ENCODE assay signal across 1 cellular context in the genomic region with DNA sequence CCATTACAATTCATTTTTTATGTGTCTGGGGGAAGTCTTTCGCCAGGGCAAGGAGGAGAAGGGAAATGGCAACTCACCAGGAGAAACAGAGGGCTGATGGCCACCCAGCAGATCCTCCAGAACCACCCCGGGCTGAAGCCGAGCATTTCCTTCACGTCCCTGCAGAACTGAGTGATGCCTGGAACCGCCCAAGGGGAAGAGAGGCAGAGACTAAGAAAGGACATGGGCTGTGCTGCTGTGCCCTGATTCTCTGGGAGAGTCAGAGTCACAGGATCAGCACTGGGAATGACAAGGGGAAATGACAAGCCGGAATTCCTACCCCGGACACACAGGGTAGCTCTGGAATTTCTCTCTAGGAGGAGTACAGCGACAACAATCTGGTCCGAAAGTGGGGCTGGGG.
TF ChIP-seq lines count a peak whose summit lies in the region.

No MANE protein-coding gene starts in this region.

TF ChIP-seq in HepG2, 621 proteins besides CTCF, POLR2A, EP300 and RAD21 (continued from another document):
- TF ChIP-seq, protein P1, sequence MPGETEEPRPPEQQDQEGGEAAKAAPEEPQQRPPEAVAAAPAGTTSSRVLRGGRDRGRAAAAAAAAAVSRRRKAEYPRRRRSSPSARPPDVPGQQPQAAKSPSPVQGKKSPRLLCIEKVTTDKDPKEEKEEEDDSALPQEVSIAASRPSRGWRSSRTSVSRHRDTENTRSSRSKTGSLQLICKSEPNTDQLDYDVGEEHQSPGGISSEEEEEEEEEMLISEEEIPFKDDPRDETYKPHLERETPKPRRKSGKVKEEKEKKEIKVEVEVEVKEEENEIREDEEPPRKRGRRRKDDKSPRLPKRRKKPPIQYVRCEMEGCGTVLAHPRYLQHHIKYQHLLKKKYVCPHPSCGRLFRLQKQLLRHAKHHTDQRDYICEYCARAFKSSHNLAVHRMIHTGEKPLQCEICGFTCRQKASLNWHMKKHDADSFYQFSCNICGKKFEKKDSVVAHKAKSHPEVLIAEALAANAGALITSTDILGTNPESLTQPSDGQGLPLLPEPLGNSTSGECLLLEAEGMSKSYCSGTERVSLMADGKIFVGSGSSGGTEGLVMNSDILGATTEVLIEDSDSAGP (CRISPR knock-in tag; IDR thresholded peaks at IDR 0.05; ENCODE audit: borderline replicate concordance) = no peak
- TF ChIP-seq, protein P2, sequence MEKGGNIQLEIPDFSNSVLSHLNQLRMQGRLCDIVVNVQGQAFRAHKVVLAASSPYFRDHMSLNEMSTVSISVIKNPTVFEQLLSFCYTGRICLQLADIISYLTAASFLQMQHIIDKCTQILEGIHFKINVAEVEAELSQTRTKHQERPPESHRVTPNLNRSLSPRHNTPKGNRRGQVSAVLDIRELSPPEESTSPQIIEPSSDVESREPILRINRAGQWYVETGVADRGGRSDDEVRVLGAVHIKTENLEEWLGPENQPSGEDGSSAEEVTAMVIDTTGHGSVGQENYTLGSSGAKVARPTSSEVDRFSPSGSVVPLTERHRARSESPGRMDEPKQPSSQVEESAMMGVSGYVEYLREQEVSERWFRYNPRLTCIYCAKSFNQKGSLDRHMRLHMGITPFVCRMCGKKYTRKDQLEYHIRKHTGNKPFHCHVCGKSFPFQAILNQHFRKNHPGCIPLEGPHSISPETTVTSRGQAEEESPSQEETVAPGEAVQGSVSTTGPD (CRISPR knock-in tag; IDR thresholded peaks at IDR 0.05) = no peak
- TF ChIP-seq MTA1 (CRISPR knock-in tag; IDR thresholded peaks at IDR 0.05; ENCODE audit: borderline replicate concordance) (no peak), NFE2 (CRISPR knock-in tag; IDR thresholded peaks at IDR 0.05) (no peak), JUN (CRISPR knock-in tag; IDR thresholded peaks at IDR 0.05) (no peak), KAT2B (IDR thresholded peaks at IDR 0.05; ENCODE audit: borderline replicate concordance, low read depth, low read length) (no peak), ARNTL (CRISPR knock-in tag; IDR thresholded peaks at IDR 0.05) (no peak), ZBTB8A (CRISPR knock-in tag; IDR thresholded peaks at IDR 0.05; ENCODE audit: borderline replicate concordance, low read depth) (no peak), TAF15 (IDR thresholded peaks at IDR 0.05; ENCODE audit: low read depth, low read length, poor library complexity, severe bottlenecking) (no peak), ZNF333 (CRISPR knock-in tag; IDR thresholded peaks at IDR 0.05; ENCODE audit: borderline replicate concordance) (no peak)
- TF ChIP-seq, protein P3, sequence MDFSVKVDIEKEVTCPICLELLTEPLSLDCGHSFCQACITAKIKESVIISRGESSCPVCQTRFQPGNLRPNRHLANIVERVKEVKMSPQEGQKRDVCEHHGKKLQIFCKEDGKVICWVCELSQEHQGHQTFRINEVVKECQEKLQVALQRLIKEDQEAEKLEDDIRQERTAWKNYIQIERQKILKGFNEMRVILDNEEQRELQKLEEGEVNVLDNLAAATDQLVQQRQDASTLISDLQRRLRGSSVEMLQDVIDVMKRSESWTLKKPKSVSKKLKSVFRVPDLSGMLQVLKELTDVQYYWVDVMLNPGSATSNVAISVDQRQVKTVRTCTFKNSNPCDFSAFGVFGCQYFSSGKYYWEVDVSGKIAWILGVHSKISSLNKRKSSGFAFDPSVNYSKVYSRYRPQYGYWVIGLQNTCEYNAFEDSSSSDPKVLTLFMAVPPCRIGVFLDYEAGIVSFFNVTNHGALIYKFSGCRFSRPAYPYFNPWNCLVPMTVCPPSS (IDR thresholded peaks at IDR 0.05) = no peak
- TF ChIP-seq, protein P4, sequence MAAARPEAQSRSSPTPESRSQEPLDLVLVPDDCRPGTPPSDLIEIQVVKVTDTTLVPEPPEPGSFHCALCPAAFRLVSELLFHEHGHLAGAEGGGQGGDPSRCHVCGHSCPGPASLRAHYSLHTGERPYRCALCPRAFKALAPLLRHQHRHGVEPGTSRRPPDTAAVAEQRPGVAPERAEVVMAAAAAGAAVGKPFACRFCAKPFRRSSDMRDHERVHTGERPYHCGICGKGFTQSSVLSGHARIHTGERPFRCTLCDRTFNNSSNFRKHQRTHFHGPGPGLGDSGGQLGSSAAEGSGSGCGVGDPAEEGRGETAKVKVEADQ (CRISPR knock-in tag; IDR thresholded peaks at IDR 0.05; ENCODE audit: borderline replicate concordance) = no peak
- TF ChIP-seq, protein P5, sequence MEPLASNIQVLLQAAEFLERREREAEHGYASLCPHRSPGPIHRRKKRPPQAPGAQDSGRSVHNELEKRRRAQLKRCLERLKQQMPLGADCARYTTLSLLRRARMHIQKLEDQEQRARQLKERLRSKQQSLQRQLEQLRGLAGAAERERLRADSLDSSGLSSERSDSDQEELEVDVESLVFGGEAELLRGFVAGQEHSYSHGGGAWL (CRISPR knock-in tag; IDR thresholded peaks at IDR 0.05) = no peak
TF ChIP-seq in HepG2: peak in this region for 0.
